14 cellular contexts compared by ENCODE assay signal in the genomic region with DNA sequence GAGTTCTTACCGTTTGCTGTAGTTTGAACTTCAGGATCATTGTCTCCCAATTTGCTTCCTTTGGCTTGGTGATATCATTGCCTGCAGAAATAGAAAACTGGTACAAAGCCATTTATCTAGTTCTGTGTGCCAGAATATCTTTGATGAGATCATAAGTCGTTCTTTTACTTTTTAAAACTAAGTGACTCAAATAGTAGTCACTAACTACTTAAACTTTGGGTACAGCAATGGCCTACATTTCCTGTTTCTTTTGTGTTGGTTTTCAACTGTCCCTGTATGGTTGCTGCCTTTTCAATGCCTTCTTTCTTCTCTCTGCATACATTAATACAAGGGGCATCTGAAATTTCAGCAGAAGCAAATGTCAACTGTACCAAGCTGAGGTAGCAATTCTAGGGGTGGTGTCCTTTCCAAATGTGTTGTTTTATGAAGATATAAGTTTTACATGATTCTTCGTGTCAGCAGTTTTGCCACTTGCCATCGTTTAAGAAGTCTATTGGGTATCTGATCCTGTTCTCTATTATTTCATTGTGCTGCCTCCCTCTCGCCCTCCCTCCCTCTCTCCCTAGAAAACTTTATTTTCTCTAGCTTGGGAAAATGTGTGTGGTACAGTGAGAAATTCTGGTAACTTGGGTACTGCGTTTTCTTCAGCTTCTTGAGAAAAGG.
DNase-seq lines count a peak whose midpoint lies in the region; ATAC-seq, FAIRE-seq and TF ChIP-seq lines count a peak whose summit lies in the region.
"Had no signal": no experiment of that assay in that cellular context is flagged by ENCODE, and none has a peak within 500 bp of the region (broad histone marks: within the 10 kb centered on the region; RNA-seq: fewer than 3 reads in every experiment).

No MANE protein-coding gene starts in this region.

- H3K27me3 ChIP-seq in HepG2 (ENCODE audit: control insufficient read depth in 1 of 2, insufficient read depth in 2 of 2, low read length in 2 of 2) (no peaks in the 10 kb centered on the region), right lobe of liver (no peaks in the 10 kb centered on the region), thyroid gland (no peaks in the 10 kb centered on the region)
- H3K27me3 ChIP-seq: MG63 had no signal

- ATAC-seq in HepG2 (no peak), right lobe of liver (no peak), WTC11 (no peak), GM21423 (IDR thresholded peaks at IDR 0.05; ENCODE audit: unreplicated experiment) (no peak), GM21390 (IDR thresholded peaks at IDR 0.05; ENCODE audit: unreplicated experiment) (no peak)

- no peak overlapping the region for H3K9ac ChIP-seq in HepG2 (ENCODE audit: insufficient read depth, low read depth, low read length)

- no peaks in the 10 kb centered on the region for H3K9me3 ChIP-seq in HepG2 (ENCODE audit: low read length)
- no peaks in the 10 kb centered on the region for H3K9me3 ChIP-seq in right lobe of liver
- H3K9me3 ChIP-seq in thyroid gland = no peaks in the 10 kb centered on the region
- H3K9me3 ChIP-seq: MG63 had no signal

- H3K9me3 Mint-ChIP-seq in WTC11 = peaks cover 10% of the 10 kb centered on the region

- H3K4me3 Mint-ChIP-seq in WTC11 = no peak overlapping the region

- BruUV-seq in HepG2 (replicated peaks; lab: Mats Ljungman, UMichigan) = no TSS peak

- H3K4me2 ChIP-seq in HepG2 (ENCODE audit: low read depth, low read length) = no peak overlapping the region

- H3K27ac ChIP-seq in HepG2 (ENCODE audit: extremely low read length, insufficient read depth, low read length) (no peak overlapping the region), right lobe of liver (no peak overlapping the region), thyroid gland (peak overlapping the region; percentile 3 to 73 (median 48))

- in situ Hi-C loops in HepG2 (cut with HindIII; ENCODE audit: extremely low pct_ligation_motif_present, low pct_unique_long_range_greater_than_20kb) = no loop called here

- CTCF ChIA-PET in HepG2 (lab: Yijun Ruan, JAX; ENCODE audit: low intra/inter-chr PET ratio, low total read pairs) = no interaction called here
- CTCF ChIA-PET in WTC11 (lab: Charles Lee) = interaction anchor here (0.9 kb wide), 1 partner anchor 28 kb away, joined by 3 read pairs; no protein-coding TSS in a partner anchor

- H3K79me2 ChIP-seq in HepG2 (ENCODE audit: insufficient read depth, low read length) = no peaks in the 10 kb centered on the region

- H3K4me3 ChIP-seq in HepG2 (replicated peaks in 1 of 3; ENCODE audit: insufficient read depth in 1 of 3, low read depth in 2 of 3, low read length in 3 of 3) (no peak overlapping the region), right lobe of liver (no peak overlapping the region), thyroid gland (replicated peaks in 1 of 3) (no peak overlapping the region)
- H3K4me3 ChIP-seq: MG63 had no signal

- H3K4me1 Mint-ChIP-seq in WTC11 = peaks cover 38% of the 10 kb centered on the region

- H3K36me3 ChIP-seq in HepG2 (replicated peaks in 1 of 2; ENCODE audit: control insufficient read depth in 1 of 2, insufficient read depth in 2 of 2, low read length in 2 of 2) (no peaks in the 10 kb centered on the region), right lobe of liver (no peaks in the 10 kb centered on the region), thyroid gland (no peaks in the 10 kb centered on the region)
- H3K36me3 ChIP-seq: MG63 had no signal

- no peak for DNase-seq in HepG2 (ENCODE audit: low spot score)
- no peak for DNase-seq in right lobe of liver
- DNase-seq in WTC11 (ENCODE audit: low spot score) = no peak
- DNase-seq in foreskin melanocyte = peak; percentile 71
- DNase-seq in thyroid gland = no peak
- no peak for DNase-seq in DMS153 (lab: John Stamatoyannopoulos, UW)
- DNase-seq: activated gamma-delta T cell treated with Interleukin-2 at 50 U/mL for 16 hours, MG63, NCI-H774, T-helper 9 cell had no signal

- no peaks in the 10 kb centered on the region for H4K20me1 ChIP-seq in HepG2 (ENCODE audit: insufficient read depth, low read length)

- H2AFZ ChIP-seq in HepG2 (ENCODE audit: low read length) = no peak overlapping the region

- H3K36me3 Mint-ChIP-seq in WTC11 = peaks cover 9% of the 10 kb centered on the region

- H3K27me3 Mint-ChIP-seq in WTC11 (ENCODE audit: low read depth) = no peaks in the 10 kb centered on the region; the same call in 1 of the 2 replicates
- H3K27me3 Mint-ChIP-seq: progenitor cell of endocrine pancreas had no signal

- TF ChIP-seq RAD21 in HepG2 (CRISPR knock-in tag; IDR thresholded peaks at IDR 0.05) = no peak

- TF ChIP-seq CTCF in HepG2 (CRISPR knock-in tag; IDR thresholded peaks at IDR 0.05) (no peak), right lobe of liver (IDR thresholded peaks at IDR 0.05) (no peak), WTC11 (IDR thresholded peaks at IDR 0.05) (no peak), thyroid gland (IDR thresholded peaks at IDR 0.05) (no peak)

- no peak for FAIRE-seq in HepG2 (lab: Jason Lieb, UNC)
- FAIRE-seq: endometrium had no signal

- 87% methylated on average over 6 of the region's 6 CpGs for WGBS in HepG2 (ENCODE audit: low lambda C conversion rate)
- WGBS in right lobe of liver (ENCODE audit: insufficient coverage, low coverage, low lambda C conversion rate, missing lambda C conversion rate) = 74% methylated on average over 5 of the region's 6 CpGs
- 83 to 86% methylated on average over 6 of the region's 6 CpGs for WGBS in thyroid gland, 2 donors

- intact Hi-C loops in HepG2 (cut with micrococcal nuclease; ENCODE audit: unreplicated experiment) (no loop called here), right lobe of liver (cut with DNase I) (no loop called here), thyroid gland (cut with DNase I) (no loop called here)

- TF ChIP-seq EP300 in HepG2 (IDR thresholded peaks at IDR 0.05; ENCODE audit: low read depth in 2 of 2, low read length in 2 of 2) (no peak), HepG2 (CRISPR knock-in tag; IDR thresholded peaks at IDR 0.05; ENCODE audit: borderline replicate concordance) (no peak)

- H3K4me1 ChIP-seq in HepG2 (ENCODE audit: insufficient read depth, low read length) (no peaks in the 10 kb centered on the region), right lobe of liver (no peaks in the 10 kb centered on the region), thyroid gland (peaks cover 22 to 28% of the 10 kb centered on the region in 2 donors)

- TF ChIP-seq POLR2A in HepG2 (IDR thresholded peaks at IDR 0.05; ENCODE audit: insufficient read depth in 1 of 2, low read depth in 2 of 2, low read length in 2 of 2) (no peak), right lobe of liver (IDR thresholded peaks at IDR 0.05) (no peak), thyroid gland (IDR thresholded peaks at IDR 0.05) (no peak)

- POLR2A ChIA-PET in HepG2 (lab: Yijun Ruan, JAX) (no interaction called here), WTC11 (lab: Charles Lee) (no interaction called here)

- H3K27ac Mint-ChIP-seq in WTC11 = peak overlapping the region; percentile 32

TF ChIP-seq in HepG2, 621 proteins besides CTCF, POLR2A, EP300 and RAD21:
- TF ChIP-seq MAFK (conservative IDR thresholded peaks at IDR 0.05 in 1 of 2, IDR thresholded peaks at IDR 0.05 in 1 of 2; ENCODE audit: low read length in 2 of 2) = peak; percentile 83 to 86
- peak; percentile 81 for TF ChIP-seq MAFF (IDR thresholded peaks at IDR 0.05; ENCODE audit: low read depth, low read length)
- TF ChIP-seq, protein P1, sequence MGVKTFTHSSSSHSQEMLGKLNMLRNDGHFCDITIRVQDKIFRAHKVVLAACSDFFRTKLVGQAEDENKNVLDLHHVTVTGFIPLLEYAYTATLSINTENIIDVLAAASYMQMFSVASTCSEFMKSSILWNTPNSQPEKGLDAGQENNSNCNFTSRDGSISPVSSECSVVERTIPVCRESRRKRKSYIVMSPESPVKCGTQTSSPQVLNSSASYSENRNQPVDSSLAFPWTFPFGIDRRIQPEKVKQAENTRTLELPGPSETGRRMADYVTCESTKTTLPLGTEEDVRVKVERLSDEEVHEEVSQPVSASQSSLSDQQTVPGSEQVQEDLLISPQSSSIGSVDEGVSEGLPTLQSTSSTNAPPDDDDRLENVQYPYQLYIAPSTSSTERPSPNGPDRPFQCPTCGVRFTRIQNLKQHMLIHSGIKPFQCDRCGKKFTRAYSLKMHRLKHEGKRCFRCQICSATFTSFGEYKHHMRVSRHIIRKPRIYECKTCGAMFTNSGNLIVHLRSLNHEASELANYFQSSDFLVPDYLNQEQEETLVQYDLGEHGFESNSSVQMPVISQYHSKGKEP (CRISPR knock-in tag; IDR thresholded peaks at IDR 0.05) = no peak
TF ChIP-seq in HepG2: peak in this region for 2.

TF ChIP-seq in WTC11, 78 proteins besides CTCF, POLR2A, EP300 and RAD21 (continues in another document):
- TF ChIP-seq, protein P2, sequence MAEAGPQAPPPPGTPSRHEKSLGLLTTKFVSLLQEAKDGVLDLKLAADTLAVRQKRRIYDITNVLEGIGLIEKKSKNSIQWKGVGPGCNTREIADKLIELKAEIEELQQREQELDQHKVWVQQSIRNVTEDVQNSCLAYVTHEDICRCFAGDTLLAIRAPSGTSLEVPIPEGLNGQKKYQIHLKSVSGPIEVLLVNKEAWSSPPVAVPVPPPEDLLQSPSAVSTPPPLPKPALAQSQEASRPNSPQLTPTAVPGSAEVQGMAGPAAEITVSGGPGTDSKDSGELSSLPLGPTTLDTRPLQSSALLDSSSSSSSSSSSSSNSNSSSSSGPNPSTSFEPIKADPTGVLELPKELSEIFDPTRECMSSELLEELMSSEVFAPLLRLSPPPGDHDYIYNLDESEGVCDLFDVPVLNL (CRISPR knock-in tag; IDR thresholded peaks at IDR 0.05; ENCODE audit: borderline replicate concordance, low read depth) = no peak
- TF ChIP-seq, protein P3, sequence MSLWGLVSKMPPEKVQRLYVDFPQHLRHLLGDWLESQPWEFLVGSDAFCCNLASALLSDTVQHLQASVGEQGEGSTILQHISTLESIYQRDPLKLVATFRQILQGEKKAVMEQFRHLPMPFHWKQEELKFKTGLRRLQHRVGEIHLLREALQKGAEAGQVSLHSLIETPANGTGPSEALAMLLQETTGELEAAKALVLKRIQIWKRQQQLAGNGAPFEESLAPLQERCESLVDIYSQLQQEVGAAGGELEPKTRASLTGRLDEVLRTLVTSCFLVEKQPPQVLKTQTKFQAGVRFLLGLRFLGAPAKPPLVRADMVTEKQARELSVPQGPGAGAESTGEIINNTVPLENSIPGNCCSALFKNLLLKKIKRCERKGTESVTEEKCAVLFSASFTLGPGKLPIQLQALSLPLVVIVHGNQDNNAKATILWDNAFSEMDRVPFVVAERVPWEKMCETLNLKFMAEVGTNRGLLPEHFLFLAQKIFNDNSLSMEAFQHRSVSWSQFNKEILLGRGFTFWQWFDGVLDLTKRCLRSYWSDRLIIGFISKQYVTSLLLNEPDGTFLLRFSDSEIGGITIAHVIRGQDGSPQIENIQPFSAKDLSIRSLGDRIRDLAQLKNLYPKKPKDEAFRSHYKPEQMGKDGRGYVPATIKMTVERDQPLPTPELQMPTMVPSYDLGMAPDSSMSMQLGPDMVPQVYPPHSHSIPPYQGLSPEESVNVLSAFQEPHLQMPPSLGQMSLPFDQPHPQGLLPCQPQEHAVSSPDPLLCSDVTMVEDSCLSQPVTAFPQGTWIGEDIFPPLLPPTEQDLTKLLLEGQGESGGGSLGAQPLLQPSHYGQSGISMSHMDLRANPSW (CRISPR knock-in tag; conservative IDR thresholded peaks at IDR 0.05; ENCODE audit: low read depth) = no peak
- TF ChIP-seq SMAD4 (CRISPR knock-in tag; IDR thresholded peaks at IDR 0.05) = no peak
- TF ChIP-seq EMX1 (CRISPR knock-in tag; IDR thresholded peaks at IDR 0.05) = no peak
- TF ChIP-seq ETV6 (CRISPR knock-in tag; IDR thresholded peaks at IDR 0.05) = no peak

Comparison
In these comparisons a context has a peak if more than half of its experiments do, and no peak if none do; other contexts are left out.
1. H3K27ac ChIP-seq: peak in thyroid gland (3 of 3); none in HepG2 (single experiment) and right lobe of liver (0 of 3).